1 cellular context compared by ENCODE assay signal in the genomic region with DNA sequence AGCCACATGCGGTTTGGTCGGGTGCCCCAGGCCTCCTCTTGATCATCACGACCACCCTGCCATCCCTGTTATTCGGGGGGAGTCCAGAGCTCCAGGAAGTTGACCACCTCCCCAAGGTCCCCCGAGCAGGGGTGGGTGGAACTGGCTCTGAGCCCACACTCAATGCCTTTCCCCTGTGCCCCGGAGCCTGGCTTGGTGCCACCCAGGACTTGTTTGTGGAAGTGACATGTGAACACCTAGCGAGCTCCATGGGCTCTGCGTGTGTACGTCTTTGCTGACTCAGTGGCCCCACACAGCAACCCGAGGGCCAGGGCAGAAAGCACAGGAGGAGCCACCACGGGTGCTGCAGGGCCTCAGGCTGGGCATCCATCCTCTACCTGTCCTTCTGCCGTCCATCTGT.
TF ChIP-seq lines count a peak whose summit lies in the region.

No MANE protein-coding gene starts in this region.

TF ChIP-seq in IMR-90, 13 proteins besides CTCF, POLR2A, EP300 and RAD21 (continued from another document):
- TF ChIP-seq, protein P1, sequence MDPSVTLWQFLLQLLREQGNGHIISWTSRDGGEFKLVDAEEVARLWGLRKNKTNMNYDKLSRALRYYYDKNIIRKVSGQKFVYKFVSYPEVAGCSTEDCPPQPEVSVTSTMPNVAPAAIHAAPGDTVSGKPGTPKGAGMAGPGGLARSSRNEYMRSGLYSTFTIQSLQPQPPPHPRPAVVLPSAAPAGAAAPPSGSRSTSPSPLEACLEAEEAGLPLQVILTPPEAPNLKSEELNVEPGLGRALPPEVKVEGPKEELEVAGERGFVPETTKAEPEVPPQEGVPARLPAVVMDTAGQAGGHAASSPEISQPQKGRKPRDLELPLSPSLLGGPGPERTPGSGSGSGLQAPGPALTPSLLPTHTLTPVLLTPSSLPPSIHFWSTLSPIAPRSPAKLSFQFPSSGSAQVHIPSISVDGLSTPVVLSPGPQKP (IDR thresholded peaks at IDR 0.05; ENCODE audit: borderline replicate concordance, low read depth, low read length) = no peak
